ENCODE assay signal across 10 cellular contexts in genomic region chr5:6659941-6660684, GRCh38. TPM values are rescaled to one million over a fixed set of nuclear protein-coding genes. Genes with fewer than 3 reads are reported as not detected.
DNase-seq lines count a peak whose midpoint lies in the region; ATAC-seq and TF ChIP-seq lines count a peak whose summit lies in the region.
"Had no signal": no experiment of that assay in that cellular context is flagged by ENCODE, and none has a peak within 500 bp of the region (broad histone marks: within the 10 kb centered on the region; RNA-seq: fewer than 3 reads in every experiment).

No MANE protein-coding gene starts in this region.

- peaks cover 9% of the 10 kb centered on the region for H3K4me1 Mint-ChIP-seq in activated CD4-positive, alpha-beta T cell treated with anti-CD3 and anti-CD28 coated beads, Interleukin-2, amount 10 ng/mL, durations not matched to agents 7 days and 5 days
- H3K4me1 Mint-ChIP-seq: nephron had no signal

- H3K27me3 Mint-ChIP-seq in activated CD4-positive, alpha-beta T cell treated with anti-CD3 and anti-CD28 coated beads, Interleukin-2, amount 10 ng/mL, durations not matched to agents 7 days and 5 days: no peaks in the 10 kb centered on the region

- no peak overlapping the region for H3K27ac ChIP-seq in tibial artery
- H3K27ac ChIP-seq: HL-60 had no signal

- H3K9me3 Mint-ChIP-seq in activated CD4-positive, alpha-beta T cell treated with anti-CD3 and anti-CD28 coated beads, Interleukin-2, amount 10 ng/mL, durations not matched to agents 7 days and 5 days: peaks cover 23% of the 10 kb centered on the region

- POLR2A ChIA-PET in activated CD4-positive, alpha-beta T cell treated with anti-CD3 and anti-CD28 coated beads, Interleukin-2, amount 10 ng/mL, durations not matched to agents 7 days and 5 days (lab: Charles Lee): no interaction called here

- no peaks in the 10 kb centered on the region for H3K27me3 ChIP-seq in tibial artery

- CTCF ChIA-PET in activated CD4-positive, alpha-beta T cell treated with anti-CD3 and anti-CD28 coated beads, Interleukin-2, amount 10 ng/mL, durations not matched to agents 7 days and 5 days (lab: Charles Lee): no interaction called here

- no peak overlapping the region for H3K4me3 Mint-ChIP-seq in activated CD4-positive, alpha-beta T cell treated with anti-CD3 and anti-CD28 coated beads, Interleukin-2, amount 10 ng/mL, durations not matched to agents 7 days and 5 days
- H3K4me3 Mint-ChIP-seq: nephron had no signal

- H3K4me3 ChIP-seq in tibial artery: no peak overlapping the region

- intact Hi-C loops in tibial artery (cut with DNase I; ENCODE audit: low total_unique reads): no loop called here

- peak overlapping the region; percentile 69 for H3K27ac Mint-ChIP-seq in activated CD4-positive, alpha-beta T cell treated with anti-CD3 and anti-CD28 coated beads, Interleukin-2, amount 10 ng/mL, durations not matched to agents 7 days and 5 days
- H3K27ac Mint-ChIP-seq: nephron had no signal

- no peak for TF ChIP-seq CTCF in tibial artery (IDR thresholded peaks at IDR 0.05)

- H3K36me3 Mint-ChIP-seq in activated CD4-positive, alpha-beta T cell treated with anti-CD3 and anti-CD28 coated beads, Interleukin-2, amount 10 ng/mL, durations not matched to agents 7 days and 5 days (ENCODE audit: low read depth): peaks cover 33% of the 10 kb centered on the region

- ATAC-seq in HG02571 (IDR thresholded peaks at IDR 0.05; ENCODE audit: unreplicated experiment): peak; percentile 76
- peak; percentile 66 for ATAC-seq in HG03575 (IDR thresholded peaks at IDR 0.05; ENCODE audit: extremely low read depth, insufficient number of reproducible peaks, low FRiP score, unreplicated experiment)
- peak; percentile 62 for ATAC-seq in stimulated activated naive CD8-positive, alpha-beta T cell treated with anti-CD3 and anti-CD28 coated beads, Interleukin-15, Interleukin-2, amounts not matched to agents 100 U/mL and 50 U/mL, for 24 hours

- H3K4me1 ChIP-seq in tibial artery: no peaks in the 10 kb centered on the region

- peaks cover 0 to 6% (median 0%) of the 10 kb centered on the region in 3 donors for H3K9me3 ChIP-seq in tibial artery

- peaks cover 36 to 65% (median 46%) of the 10 kb centered on the region in 3 donors for H3K36me3 ChIP-seq in tibial artery

- no peak for DNase-seq in activated CD4-positive, alpha-beta T cell treated with anti-CD3 and anti-CD28 coated beads, Interleukin-2, amount 10 ng/mL, durations not matched to agents 7 days and 5 days
- no peak for DNase-seq in activated CD4-positive, alpha-beta T cell treated with anti-CD3 and anti-CD28 coated beads, Interleukin-2, amount 50 U/mL, for 4 hours
- DNase-seq in stimulated activated naive CD8-positive, alpha-beta T cell treated with anti-CD3 and anti-CD28 coated beads, Interleukin-15, Interleukin-2, amounts not matched to agents 100 U/mL and 50 U/mL, for 24 hours: no peak
- DNase-seq in NCI-H1436 (lab: John Stamatoyannopoulos, UW) (no peak), tibial artery (no peak), NCI-H345 (lab: John Stamatoyannopoulos, UW) (no peak)

RNA-seq across cellular contexts. Expression of gene SRD5A1, which starts 26.9 kb away (rescaled TPM):
- total RNA-seq in activated CD4-positive, alpha-beta T cell treated with anti-CD3 and anti-CD28 coated beads, Interleukin-2, amount 10 ng/mL, durations not matched to agents 7 days and 5 days: 10 to 100 TPM; 10.1 to 10.4 TPM

RNA-seq across cellular contexts. Expression of gene NSUN2, which starts 27.3 kb away (rescaled TPM):
- 10 to 100 TPM; 67.1 to 74.5 TPM for total RNA-seq in activated CD4-positive, alpha-beta T cell treated with anti-CD3 and anti-CD28 coated beads, Interleukin-2, amount 10 ng/mL, durations not matched to agents 7 days and 5 days

RNA-seq across cellular contexts. Expression of gene TENT4A, which starts 53.1 kb away (rescaled TPM):
- 10 to 100 TPM; 37.4 to 41.9 TPM for total RNA-seq in activated CD4-positive, alpha-beta T cell treated with anti-CD3 and anti-CD28 coated beads, Interleukin-2, amount 10 ng/mL, durations not matched to agents 7 days and 5 days
